In the genomic region with DNA sequence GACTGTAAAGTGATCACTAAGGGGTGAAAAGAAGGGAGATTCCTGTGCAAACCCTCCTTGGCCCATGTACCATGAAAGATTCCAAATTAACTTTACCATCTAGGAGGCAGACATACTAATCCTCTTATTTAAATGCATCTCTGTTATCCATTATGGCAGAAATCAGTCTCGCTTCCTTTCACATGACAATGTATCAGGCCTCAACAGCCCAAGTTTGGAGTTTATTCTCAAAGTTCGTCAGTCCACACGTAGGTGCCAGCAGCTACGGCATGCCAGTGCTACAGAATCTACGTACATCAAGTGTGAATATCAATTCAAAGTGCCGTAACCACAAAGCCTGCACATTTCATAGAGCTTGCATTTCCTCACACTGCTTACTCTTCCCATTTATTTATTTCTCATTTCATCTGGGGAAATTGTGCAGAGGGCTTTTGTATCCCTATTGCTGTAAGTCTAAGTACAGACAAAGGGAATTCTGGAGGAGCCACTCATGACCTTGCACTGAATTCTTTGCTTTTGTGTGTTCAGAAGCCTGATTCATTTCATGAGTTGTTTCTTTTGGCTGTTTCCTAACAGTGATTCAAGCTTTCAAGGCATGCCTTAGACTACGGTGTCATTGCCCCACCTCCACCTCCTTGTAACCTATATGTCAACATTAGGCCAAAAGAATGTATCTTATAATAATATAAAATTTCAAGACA, we compare ENCODE assay signal across 8 cellular contexts. TPM values are rescaled to one million over a fixed set of nuclear protein-coding genes. Genes with fewer than 3 reads are reported as not detected.
DNase-seq lines count a peak whose midpoint lies in the region; ATAC-seq lines count a peak whose summit lies in the region.

No MANE protein-coding gene starts in this region.

- H3K9me3 Mint-ChIP-seq in naive thymus-derived CD8-positive, alpha-beta T cell = no peaks in the 10 kb centered on the region
- H3K9me3 Mint-ChIP-seq in activated T-helper 1 cell treated with anti-CD3 and anti-CD28 coated beads, Interleukin-12 subunit alpha, Interleukin-12 subunit beta, Interleukin-2, Interleukin-4 antibody, amounts not matched to agents 30 ng/mL and 10 ng/mL and 1 ng/mL, durations not matched to agents 14 hours and 24 hours and 36 hours = no peaks in the 10 kb centered on the region

- peak overlapping the region in 1 of 10 experiments; percentile 21; a peak in 1 of 20 replicates for H3K4me3 ChIP-seq in BLaER1 treated with 17β-estradiol and CSF1 and Interleukin-3, amounts not matched to agents 10 nM and 100 nM

- H4K20me1 ChIP-seq in BLaER1 treated with 17β-estradiol and CSF1 and Interleukin-3, amounts not matched to agents 10 nM and 100 nM = peaks cover 0 to 92% (median 52%) of the 10 kb centered on the region in 11 experiments; a peak in 19 of 22 replicates

- H3K4me3 Mint-ChIP-seq in naive thymus-derived CD8-positive, alpha-beta T cell = peak overlapping the region in 3 of 10 donors; percentile 9 to 71 (median 35)
- no peak overlapping the region for H3K4me3 Mint-ChIP-seq in activated T-helper 1 cell treated with anti-CD3 and anti-CD28 coated beads, Interleukin-12 subunit alpha, Interleukin-12 subunit beta, Interleukin-2, Interleukin-4 antibody, amounts not matched to agents 30 ng/mL and 10 ng/mL and 1 ng/mL, durations not matched to agents 14 hours and 24 hours and 36 hours

- peak overlapping the region in 9 of 11 experiments; percentile 56 to 76 (median 64); a peak in 9 of 22 replicates for H3K9ac ChIP-seq in BLaER1 treated with 17β-estradiol and CSF1 and Interleukin-3, amounts not matched to agents 10 nM and 100 nM

- peak overlapping the region in 10 of 11 experiments; percentile 77 to 89 (median 82); a peak in 21 of 22 replicates for H3K27ac ChIP-seq in BLaER1 treated with 17β-estradiol and CSF1 and Interleukin-3, amounts not matched to agents 10 nM and 100 nM
- peak overlapping the region; percentile 45 for H3K27ac ChIP-seq in caudate nucleus (ENCODE audit: low read depth, low read length)

- peak in 1 of 2 donors; percentile 71 for ATAC-seq in naive thymus-derived CD8-positive, alpha-beta T cell
- ATAC-seq in HG03460 (IDR thresholded peaks at IDR 0.05; ENCODE audit: unreplicated experiment) = no peak
- no peak for ATAC-seq in HG03469 (IDR thresholded peaks at IDR 0.05; ENCODE audit: unreplicated experiment)

- H3K27me3 Mint-ChIP-seq in naive thymus-derived CD8-positive, alpha-beta T cell = peaks cover 0 to 9% (median 3%) of the 10 kb centered on the region in 5 donors
- peaks cover 2% of the 10 kb centered on the region for H3K27me3 Mint-ChIP-seq in activated T-helper 1 cell treated with anti-CD3 and anti-CD28 coated beads, Interleukin-12 subunit alpha, Interleukin-12 subunit beta, Interleukin-2, Interleukin-4 antibody, amounts not matched to agents 30 ng/mL and 10 ng/mL and 1 ng/mL, durations not matched to agents 14 hours and 24 hours and 36 hours (ENCODE audit: insufficient read depth)

- H3K27me3 ChIP-seq in BLaER1 treated with 17β-estradiol and CSF1 and Interleukin-3, amounts not matched to agents 10 nM and 100 nM = no peaks in the 10 kb centered on the region

- peaks cover 41 to 84% (median 64%) of the 10 kb centered on the region in 11 experiments for H3K36me3 ChIP-seq in BLaER1 treated with 17β-estradiol and CSF1 and Interleukin-3, amounts not matched to agents 10 nM and 100 nM

- POLR2A ChIA-PET in naive thymus-derived CD8-positive, alpha-beta T cell (lab: Charles Lee) = interaction anchor here (0.7 kb wide), 1 partner anchor 43 kb away, joined by 4 read pairs; no protein-coding TSS in a partner anchor

- DNase-seq in HS-5 (ENCODE audit: low read depth) = peak; percentile 87
- no peak for DNase-seq in caudate nucleus (lab: John Stamatoyannopoulos, UW)
- peak in 2 of 10 donors; percentile 38 to 73 for DNase-seq in naive thymus-derived CD8-positive, alpha-beta T cell
- no peak for DNase-seq in activated T-helper 1 cell treated with anti-CD3 and anti-CD28 coated beads, Interleukin-12 subunit alpha, Interleukin-12 subunit beta, Interleukin-2, Interleukin-4 antibody, amounts not matched to agents 30 ng/mL and 10 ng/mL and 1 ng/mL, durations not matched to agents 14 hours and 24 hours and 36 hours (ENCODE audit: low spot score)
- no peak for DNase-seq in H4 (ENCODE audit: low spot score)

- peak overlapping the region in 7 of 10 donors; percentile 28 to 97 (median 70) for H3K27ac Mint-ChIP-seq in naive thymus-derived CD8-positive, alpha-beta T cell
- no peak overlapping the region for H3K27ac Mint-ChIP-seq in activated T-helper 1 cell treated with anti-CD3 and anti-CD28 coated beads, Interleukin-12 subunit alpha, Interleukin-12 subunit beta, Interleukin-2, Interleukin-4 antibody, amounts not matched to agents 30 ng/mL and 10 ng/mL and 1 ng/mL, durations not matched to agents 14 hours and 24 hours and 36 hours

- peaks cover 0 to 10% (median 0%) of the 10 kb centered on the region in 11 experiments; a peak in 6 of 22 replicates for H3K9me3 ChIP-seq in BLaER1 treated with 17β-estradiol and CSF1 and Interleukin-3, amounts not matched to agents 10 nM and 100 nM (replicated peaks in 1 of 11)

- H3K4me1 ChIP-seq in BLaER1 treated with 17β-estradiol and CSF1 and Interleukin-3, amounts not matched to agents 10 nM and 100 nM = peaks cover 40 to 56% (median 51%) of the 10 kb centered on the region in 10 experiments

- no peaks in the 10 kb centered on the region for H3K36me3 Mint-ChIP-seq in naive thymus-derived CD8-positive, alpha-beta T cell
- no peaks in the 10 kb centered on the region for H3K36me3 Mint-ChIP-seq in activated T-helper 1 cell treated with anti-CD3 and anti-CD28 coated beads, Interleukin-12 subunit alpha, Interleukin-12 subunit beta, Interleukin-2, Interleukin-4 antibody, amounts not matched to agents 30 ng/mL and 10 ng/mL and 1 ng/mL, durations not matched to agents 14 hours and 24 hours and 36 hours (ENCODE audit: low read depth)

- H3K4me2 ChIP-seq in BLaER1 treated with 17β-estradiol and CSF1 and Interleukin-3, amounts not matched to agents 10 nM and 100 nM = peak overlapping the region; percentile 74 to 96 (median 83)

- intact Hi-C loops in activated T-helper 1 cell treated with anti-CD3 and anti-CD28 coated beads, Interleukin-12 subunit alpha, Interleukin-12 subunit beta, Interleukin-2, Interleukin-4 antibody, amounts not matched to agents 30 ng/mL and 10 ng/mL and 1 ng/mL, durations not matched to agents 14 hours and 24 hours and 36 hours (cut with micrococcal nuclease) = loop anchor here (1.0 kb wide), 3 partner anchors 8 to 51 kb away; no protein-coding TSS in a partner anchor

- H3K4me1 Mint-ChIP-seq in naive thymus-derived CD8-positive, alpha-beta T cell = peaks cover 0 to 38% (median 14%) of the 10 kb centered on the region in 4 donors
- H3K4me1 Mint-ChIP-seq in activated T-helper 1 cell treated with anti-CD3 and anti-CD28 coated beads, Interleukin-12 subunit alpha, Interleukin-12 subunit beta, Interleukin-2, Interleukin-4 antibody, amounts not matched to agents 30 ng/mL and 10 ng/mL and 1 ng/mL, durations not matched to agents 14 hours and 24 hours and 36 hours (ENCODE audit: low read depth) = peaks cover 27% of the 10 kb centered on the region

RNA-seq across cellular contexts. Expression of a gene that starts 10.0 kb away (rescaled TPM):
- total RNA-seq in naive thymus-derived CD8-positive, alpha-beta T cell = under 1 TPM; 0.65 to 0.91 TPM
- polyA plus RNA-seq in naive thymus-derived CD8-positive, alpha-beta T cell = 1 to 10 TPM in 1 of 3 donors, under 1 TPM in 1, not detected in 1; 0.05 to 6.4 TPM
- total RNA-seq in activated T-helper 1 cell treated with anti-CD3 and anti-CD28 coated beads, Interleukin-12 subunit alpha, Interleukin-12 subunit beta, Interleukin-2, Interleukin-4 antibody, amounts not matched to agents 30 ng/mL and 10 ng/mL and 1 ng/mL, durations not matched to agents 14 hours and 24 hours and 36 hours = 2.7 and 3.2 TPM in 2 replicates
- 18.1 and 46.6 TPM in 2 replicates for total RNA-seq in H4 (2014; rRNA removed; shearing (Covaris generic))

RNA-seq across cellular contexts. Expression of a gene that starts 54.5 kb away (rescaled TPM):
- 10 to 100 TPM; 48.9 to 51.0 TPM for total RNA-seq in naive thymus-derived CD8-positive, alpha-beta T cell
- 100 to 1,000 TPM in 1 of 3 donors, 10 to 100 TPM in 2; 64.5 to 120 (median 73.6) TPM for polyA plus RNA-seq in naive thymus-derived CD8-positive, alpha-beta T cell
- total RNA-seq in activated T-helper 1 cell treated with anti-CD3 and anti-CD28 coated beads, Interleukin-12 subunit alpha, Interleukin-12 subunit beta, Interleukin-2, Interleukin-4 antibody, amounts not matched to agents 30 ng/mL and 10 ng/mL and 1 ng/mL, durations not matched to agents 14 hours and 24 hours and 36 hours = 62.7 and 71.4 TPM in 2 replicates
- 227 and 283 TPM in 2 replicates for total RNA-seq in H4 (2014; rRNA removed; shearing (Covaris generic))
